In the genomic region with DNA sequence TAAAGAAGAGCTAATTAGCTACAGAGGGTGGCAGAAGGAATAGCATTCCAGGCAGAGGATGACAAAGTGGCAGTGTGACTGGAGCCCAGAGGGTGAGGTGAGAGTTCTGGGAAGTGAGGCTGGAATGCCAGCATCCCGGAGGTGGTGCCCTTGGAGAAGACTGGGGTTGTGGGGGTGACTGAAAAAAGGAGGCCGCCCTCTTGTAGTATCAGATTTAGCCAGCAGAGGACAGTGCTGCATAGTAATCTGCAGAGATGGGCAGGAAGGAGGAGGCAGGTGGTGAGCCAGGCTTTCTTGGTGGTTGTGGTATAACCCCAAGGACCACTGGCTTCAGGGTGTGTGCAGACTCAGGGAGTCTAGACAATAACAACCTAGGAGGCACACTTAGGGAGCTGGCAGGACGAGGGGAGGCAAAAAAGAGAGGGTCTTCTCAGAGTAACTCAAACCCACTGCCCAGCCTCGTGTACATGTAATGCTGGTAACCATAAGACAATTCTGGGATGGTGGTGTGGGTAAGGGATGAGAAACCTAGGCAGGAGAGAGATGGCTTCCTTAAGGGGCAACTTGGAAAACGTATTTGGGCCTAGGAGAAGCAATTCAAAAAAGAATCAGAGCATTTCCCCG, we compare ENCODE assay signal across 8 cellular contexts. TPM values are rescaled to one million over a fixed set of nuclear protein-coding genes. Genes with fewer than 3 reads are reported as not detected.
DNase-seq lines count a peak whose midpoint lies in the region; ATAC-seq and TF ChIP-seq lines count a peak whose summit lies in the region.

No MANE protein-coding gene starts in this region.

- peak; percentile 96 for TF ChIP-seq CTCF in choroid plexus epithelial cell (conservative IDR thresholded peaks at IDR 0.05; ENCODE audit: low read depth, low read length)

- no peaks in the 10 kb centered on the region for H3K27me3 Mint-ChIP-seq in stimulated activated memory B cell treated with anti-CD40 and anti-IgM and Interleukin-4, amounts not matched to agents 10 μg/mL and 1 μg/mL and 100 μg/mL, for 72 hours

- H3K36me3 Mint-ChIP-seq in stimulated activated memory B cell treated with anti-CD40 and anti-IgM and Interleukin-4, amounts not matched to agents 10 μg/mL and 1 μg/mL and 100 μg/mL, for 72 hours: no peaks in the 10 kb centered on the region

- H3K4me1 Mint-ChIP-seq in stimulated activated memory B cell treated with anti-CD40 and anti-IgM and Interleukin-4, amounts not matched to agents 10 μg/mL and 1 μg/mL and 100 μg/mL, for 72 hours: peaks cover 7% of the 10 kb centered on the region

- ATAC-seq in HG02798 (IDR thresholded peaks at IDR 0.05; ENCODE audit: poor library complexity, unreplicated experiment) (peak; percentile 83), GM21619 (IDR thresholded peaks at IDR 0.05; ENCODE audit: unreplicated experiment) (no peak)
- ATAC-seq in stimulated activated memory B cell treated with anti-CD40 and anti-IgM and Interleukin-4, amounts not matched to agents 10 μg/mL and 1 μg/mL and 100 μg/mL, for 72 hours: peak; percentile 43

- H3K4me3 ChIP-seq in choroid plexus epithelial cell (ENCODE audit: low read depth, low read length): no peak overlapping the region

- DNase-seq in ELF-1 (ENCODE audit: low read depth, low spot score) (peak; percentile 79), NCI-H345 treated with DMSO at 0.1 percent for 48 hours (lab: John Stamatoyannopoulos, UW; ENCODE audit: unreplicated experiment) (peak; percentile 18), choroid plexus epithelial cell (ENCODE audit: low read depth) (peak; percentile 71), mucosa of gallbladder (ENCODE audit: low spot score) (peak; percentile 35)
- peak; percentile 35 for DNase-seq in activated CD4-positive, alpha-beta T cell treated with anti-CD3 and anti-CD28 coated beads for 1 hour

- H3K27ac Mint-ChIP-seq in stimulated activated memory B cell treated with anti-CD40 and anti-IgM and Interleukin-4, amounts not matched to agents 10 μg/mL and 1 μg/mL and 100 μg/mL, for 72 hours: no peak overlapping the region

- no peak overlapping the region for H3K4me3 Mint-ChIP-seq in stimulated activated memory B cell treated with anti-CD40 and anti-IgM and Interleukin-4, amounts not matched to agents 10 μg/mL and 1 μg/mL and 100 μg/mL, for 72 hours

- peaks cover 3% of the 10 kb centered on the region for H3K9me3 Mint-ChIP-seq in stimulated activated memory B cell treated with anti-CD40 and anti-IgM and Interleukin-4, amounts not matched to agents 10 μg/mL and 1 μg/mL and 100 μg/mL, for 72 hours

RNA-seq across cellular contexts. Expression of a gene that starts 30.5 kb away (rescaled TPM):
- 8.0 TPM for total RNA-seq in mucosa of gallbladder

RNA-seq across cellular contexts. Expression of a gene that starts 43.6 kb away (rescaled TPM):
- total RNA-seq in mucosa of gallbladder: 14.0 TPM

RNA-seq across cellular contexts. Expression of a gene that starts 48.8 kb away (rescaled TPM):
- total RNA-seq in mucosa of gallbladder: not detected

Comparison
In these comparisons a context has a peak if more than half of its experiments do, and no peak if none do; other contexts are left out.
1. DNase-seq: peak in every context shown above with its lines; median percentile 79 in ELF-1; 71 in choroid plexus epithelial cell; 35 in activated CD4-positive, alpha-beta T cell treated with anti-CD3 and anti-CD28 coated beads for 1 hour; 35 in mucosa of gallbladder; 18 in NCI-H345 treated with DMSO at 0.1 percent for 48 hours.